ENCODE assay signal across 8 cellular contexts in genomic region chr7:157276731-157277562, GRCh38. TPM values are rescaled to one million over a fixed set of nuclear protein-coding genes. Genes with fewer than 3 reads are reported as not detected.
DNase-seq lines count a peak whose midpoint lies in the region; ATAC-seq, FAIRE-seq and TF ChIP-seq lines count a peak whose summit lies in the region.

No MANE protein-coding gene starts in this region.

- no peak for TF ChIP-seq CTCF in heart left ventricle (IDR thresholded peaks at IDR 0.05)
- no peak for TF ChIP-seq CTCF in endothelial cell of umbilical vein (IDR thresholded peaks at IDR 0.05; ENCODE audit: extremely low read depth in 1 of 2, insufficient read depth in 1 of 2, low read depth in 1 of 2, low read length in 2 of 2)
- no peak for TF ChIP-seq CTCF in upper lobe of right lung (IDR thresholded peaks at IDR 0.05)

- TF ChIP-seq POLR2A in heart left ventricle (IDR thresholded peaks at IDR 0.05) = no peak
- no peak for TF ChIP-seq POLR2A in endothelial cell of umbilical vein (IDR thresholded peaks at IDR 0.05; ENCODE audit: low read depth, low read length)

- no peaks in the 10 kb centered on the region for H4K20me1 ChIP-seq in endothelial cell of umbilical vein (replicated peaks; ENCODE audit: control insufficient read depth, extremely low read depth, insufficient read depth, low read length)

- intact Hi-C loops in left ventricle myocardium superior (cut with micrococcal nuclease) = no loop called here
- intact Hi-C loops in heart left ventricle (cut with DNase I) = loop anchor here in 5 of 10 donors (5.0 to 10.0 kb wide), 7 partner anchors 55 to 332 kb away; partner anchors contain the start of gene NOM1 (in 1 of the 5)
- intact Hi-C loops in endothelial cell of umbilical vein (cut with micrococcal nuclease) = loop anchor here (5.0 kb wide), 1 partner anchor 325 kb away; no protein-coding TSS in a partner anchor
- intact Hi-C loops in upper lobe of right lung (cut with DNase I) = no loop called here

- H3K27me3 ChIP-seq in heart left ventricle (peaks cover 0 to 15% (median 0%) of the 10 kb centered on the region in 9 donors), endothelial cell of umbilical vein (ENCODE audit: control insufficient read depth in 2 of 2, insufficient read depth in 2 of 2, low read length in 2 of 2) (no peaks in the 10 kb centered on the region), upper lobe of right lung (peaks cover 12% of the 10 kb centered on the region)

- POLR2A ChIA-PET in endothelial cell of umbilical vein (lab: Charles Lee) = no interaction called here

- H3K36me3 ChIP-seq in heart left ventricle (no peaks in the 10 kb centered on the region), endothelial cell of umbilical vein (ENCODE audit: control insufficient read depth in 2 of 2, extremely low read depth in 1 of 2, insufficient read depth in 2 of 2, low read length in 2 of 2) (no peaks in the 10 kb centered on the region), upper lobe of right lung (no peaks in the 10 kb centered on the region)

- H3K4me3 ChIP-seq in heart left ventricle (no peak overlapping the region), endothelial cell of umbilical vein (replicated peaks in 1 of 3; ENCODE audit: insufficient read depth in 1 of 3, low read depth in 1 of 3, low read length in 3 of 3) (no peak overlapping the region), upper lobe of right lung (no peak overlapping the region)

- H3K27ac ChIP-seq in heart left ventricle (no peak overlapping the region), endothelial cell of umbilical vein (ENCODE audit: insufficient read depth, low read depth, low read length) (peak overlapping the region; percentile 6), upper lobe of right lung (no peak overlapping the region)

- H2AFZ ChIP-seq in endothelial cell of umbilical vein (ENCODE audit: low read depth, low read length) = no peak overlapping the region

- no peak overlapping the region for H3K9ac ChIP-seq in endothelial cell of umbilical vein (replicated peaks; ENCODE audit: extremely low read depth, insufficient read depth, low read length)

- peaks cover 0 to 76% (median 24%) of the 10 kb centered on the region in 12 donors for H3K4me1 ChIP-seq in heart left ventricle
- peaks cover 19% of the 10 kb centered on the region for H3K4me1 ChIP-seq in endothelial cell of umbilical vein (ENCODE audit: control insufficient read depth, extremely low read depth, insufficient read depth, low read length)
- H3K4me1 ChIP-seq in upper lobe of right lung = peaks cover 17% of the 10 kb centered on the region

- no peak for FAIRE-seq in RCC 7860 (lab: Jason Lieb, UNC)
- FAIRE-seq in endothelial cell of umbilical vein (lab: Jason Lieb, UNC) = peak; percentile 64

- CTCF ChIA-PET in endothelial cell of umbilical vein (lab: Charles Lee) = no interaction called here

- no peaks in the 10 kb centered on the region for H3K9me3 ChIP-seq in heart left ventricle
- no peaks in the 10 kb centered on the region for H3K9me3 ChIP-seq in endothelial cell of umbilical vein (replicated peaks; ENCODE audit: control insufficient read depth, insufficient read depth, low read length)
- no peaks in the 10 kb centered on the region for H3K9me3 ChIP-seq in upper lobe of right lung

- no peaks in the 10 kb centered on the region for H3K9me1 ChIP-seq in endothelial cell of umbilical vein (replicated peaks; ENCODE audit: control insufficient read depth, extremely low read depth, insufficient read depth, low read length)

- dilution Hi-C loops in endothelial cell of umbilical vein (cut with MboI; ENCODE audit: extremely low pct_ligation_motif_present, low sequenced_read_pairs) = no loop called here

- no peak overlapping the region for H3K4me2 ChIP-seq in endothelial cell of umbilical vein (ENCODE audit: insufficient read depth, low read length)

- H3K79me2 ChIP-seq in endothelial cell of umbilical vein (ENCODE audit: control insufficient read depth, insufficient read depth, low read length) = no peaks in the 10 kb centered on the region

- WGBS in heart left ventricle, 4 donors = 47 to 55% (median 50%) methylated on average over 20 to 21 of the region's 21 CpGs

- DNase-seq in left ventricle myocardium superior = peak; percentile 58
- DNase-seq in heart left ventricle = no peak
- DNase-seq in RCC 7860 (ENCODE audit: low spot score) = peak; percentile 44
- peak; percentile 29 for DNase-seq in endothelial cell of umbilical vein (ENCODE audit: low read depth, low spot score)
- peak; percentile 70 for DNase-seq in upper lobe of right lung
- DNase-seq in activated CD4-positive, CD25-positive, alpha-beta regulatory T cell (lab: John Stamatoyannopoulos, UW) = no peak

- no TSS peak for BruUV-seq in endothelial cell of umbilical vein (replicated peaks; lab: Mats Ljungman, UMichigan)

- ATAC-seq in left ventricle myocardium superior = no peak
- ATAC-seq in heart left ventricle = no peak
- ATAC-seq in upper lobe of right lung = no peak
- ATAC-seq in GM21515 (IDR thresholded peaks at IDR 0.05; ENCODE audit: unreplicated experiment) = no peak
- ATAC-seq in GM18858 (IDR thresholded peaks at IDR 0.05; ENCODE audit: unreplicated experiment) = no peak

TF ChIP-seq in endothelial cell of umbilical vein, 7 proteins besides CTCF, POLR2A, EP300 and RAD21:
- TF ChIP-seq FOS (IDR thresholded peaks at IDR 0.05; ENCODE audit: borderline replicate concordance, insufficient read depth, low read length) (peak; percentile 10), MAX (IDR thresholded peaks at IDR 0.05; ENCODE audit: insufficient read depth, insufficient read length) (no peak)

RNA-seq across cellular contexts. Expression of gene DNAJB6, which starts 59.9 kb away (rescaled TPM):
- total RNA-seq in left ventricle myocardium superior (193 TPM), heart left ventricle (100 to 1,000 TPM; 123 to 195 (median 162) TPM), endothelial cell of umbilical vein (135 and 138 TPM in 2 replicates), upper lobe of right lung (95.8 TPM)
- polyA plus RNA-seq in heart left ventricle (100 to 1,000 TPM; 118 to 237 TPM), endothelial cell of umbilical vein (58.5 and 69.6 TPM in 2 replicates)
- 69.2 and 75.1 TPM in 2 replicates for polyA plus RNA-seq in endothelial cell of umbilical vein (2011; cell fraction: cytosol; rRNA removed)
- 86.7 and 114 TPM in 2 replicates for polyA plus RNA-seq in endothelial cell of umbilical vein (2011; cell fraction: nucleus; rRNA removed)
- polyA plus RNA-seq in endothelial cell of umbilical vein (2012) = 121 and 148 TPM in 2 replicates
- polyA minus RNA-seq in endothelial cell of umbilical vein = 56.0 and 57.0 TPM in 2 replicates
- polyA minus RNA-seq in endothelial cell of umbilical vein (2011; cell fraction: cytosol; rRNA and poly(A)+ RNA removed) = 40.8 TPM
- 80.9 and 82.0 TPM in 2 replicates for polyA minus RNA-seq in endothelial cell of umbilical vein (2011; cell fraction: nucleus; rRNA and poly(A)+ RNA removed)

Comparison
In these comparisons a context has a peak if more than half of its experiments do, and no peak if none do; other contexts are left out.
1. DNase-seq: peak in left ventricle myocardium superior (single experiment), RCC 7860 (single experiment), endothelial cell of umbilical vein (single experiment) and upper lobe of right lung (single experiment); none in heart left ventricle (0 of 5) and activated CD4-positive, CD25-positive, alpha-beta regulatory T cell (0 of 4).